In the genomic region with DNA sequence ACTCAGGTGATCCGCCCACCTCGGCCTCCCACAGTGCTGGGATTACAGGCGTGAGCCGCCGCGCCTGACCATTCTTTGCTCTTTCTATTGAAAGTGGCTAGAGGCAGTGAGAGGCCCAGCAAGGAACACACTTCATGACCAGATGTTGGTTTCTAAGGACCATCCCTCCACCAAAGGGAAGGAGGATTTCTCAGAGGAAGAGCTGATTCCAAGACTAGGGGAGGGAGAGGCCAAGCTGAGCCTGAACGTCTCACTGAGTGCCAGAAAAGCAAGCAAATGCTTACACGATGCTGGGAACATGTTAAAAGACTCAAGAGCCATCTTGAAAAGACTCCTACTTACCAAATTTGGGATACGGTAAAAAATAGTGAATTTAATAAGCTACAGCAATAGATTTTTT, we compare ENCODE assay signal across 26 cellular contexts.
DNase-seq lines count a peak whose midpoint lies in the region; ATAC-seq and TF ChIP-seq lines count a peak whose summit lies in the region.
"Had no signal": no experiment of that assay in that cellular context is flagged by ENCODE, and none has a peak within 500 bp of the region (broad histone marks: within the 10 kb centered on the region; RNA-seq: fewer than 3 reads in every experiment).

No MANE protein-coding gene starts in this region.

- intact Hi-C loops in left ventricle myocardium superior (cut with micrococcal nuclease) = no loop called here

- no peaks in the 10 kb centered on the region for H3K27me3 Mint-ChIP-seq in chondrocyte (ENCODE audit: low read depth)

- DNase-seq in chondrocyte (ENCODE audit: low spot score) (no peak), left ventricle myocardium superior (no peak), T-helper 2 cell (no peak), DMS53 treated with DMSO at 0.1 percent for 48 hours (lab: John Stamatoyannopoulos, UW; ENCODE audit: unreplicated experiment) (no peak)
- DNase-seq: activated CD4-positive, alpha-beta T cell treated with anti-CD3 and anti-CD28 coated beads for 4 hours; activated CD8-positive, alpha-beta memory T cell treated with anti-CD3 and anti-CD28 coated beads for 24 hours; activated effector memory CD4-positive, alpha-beta T cell treated with Interleukin-2 at 50 U/mL for 16 hours; aorta; caudate nucleus; DMS79 treated with DMSO at 0.1 percent for 48 hours; GF-D8; Kasumi-1; MV-4-11; NCI-H1436 treated with DMSO at 0.1 percent for 48 hours; NCI-H2107; NCI-H446; posterior cingulate gyrus; tibial artery had no signal

- H3K9me3 Mint-ChIP-seq in chondrocyte (ENCODE audit: low read depth) = no peaks in the 10 kb centered on the region
- H3K9me3 Mint-ChIP-seq: dendritic cell treated with granulocyte-macrophage colony-stimulating factor and Interleukin-4, amounts not matched to agents 40 ng/mL and 50 ng/mL, for 4 days; T-helper 2 cell treated with Interferon-gamma antibody and Interleukin-4, amounts not matched to agents 5 μg/mL and 100 μg/mL, for 36 hours had no signal

- H3K4me3 ChIP-seq in BLaER1 treated with 17β-estradiol and CSF1 and Interleukin-3, amounts not matched to agents 10 nM and 100 nM = no peak overlapping the region
- no peak overlapping the region for H3K4me3 ChIP-seq in rectal smooth muscle tissue (ENCODE audit: low read length)
- H3K4me3 ChIP-seq: tibial artery had no signal

- peak overlapping the region; percentile 22 for H3K27ac Mint-ChIP-seq in chondrocyte (ENCODE audit: unreplicated experiment)
- H3K27ac Mint-ChIP-seq: activated naive CD8-positive, alpha-beta T cell; B cell; dendritic cell treated with granulocyte-macrophage colony-stimulating factor and Interleukin-4, amounts not matched to agents 40 ng/mL and 50 ng/mL, for 4 days; T-helper 2 cell treated with Interferon-gamma antibody and Interleukin-4, amounts not matched to agents 5 μg/mL and 100 μg/mL, for 36 hours had no signal

- H3K4me3 Mint-ChIP-seq in chondrocyte (ENCODE audit: unreplicated experiment) = no peak overlapping the region
- H3K4me3 Mint-ChIP-seq: activated naive CD8-positive, alpha-beta T cell; B cell; dendritic cell treated with granulocyte-macrophage colony-stimulating factor and Interleukin-4, amounts not matched to agents 40 ng/mL and 50 ng/mL, for 4 days; T-helper 2 cell treated with Interferon-gamma antibody and Interleukin-4, amounts not matched to agents 5 μg/mL and 100 μg/mL, for 36 hours had no signal

- H3K9ac ChIP-seq in BLaER1 treated with 17β-estradiol and CSF1 and Interleukin-3, amounts not matched to agents 10 nM and 100 nM = peak overlapping the region in 5 of 11 experiments; percentile 78 to 88 (median 83); a peak in 11 of 22 replicates
- no peak overlapping the region for H3K9ac ChIP-seq in rectal smooth muscle tissue (ENCODE audit: low read length)

- peaks cover 0 to 16% (median 0%) of the 10 kb centered on the region in 11 experiments; a peak in 4 of 22 replicates for H3K36me3 ChIP-seq in BLaER1 treated with 17β-estradiol and CSF1 and Interleukin-3, amounts not matched to agents 10 nM and 100 nM
- H3K36me3 ChIP-seq in rectal smooth muscle tissue (ENCODE audit: control insufficient read depth, insufficient read depth, low read length) = no peaks in the 10 kb centered on the region
- H3K36me3 ChIP-seq: tibial artery had no signal

- H3K27me3 ChIP-seq in BLaER1 treated with 17β-estradiol and CSF1 and Interleukin-3, amounts not matched to agents 10 nM and 100 nM = no peaks in the 10 kb centered on the region
- no peaks in the 10 kb centered on the region for H3K27me3 ChIP-seq in rectal smooth muscle tissue (ENCODE audit: control insufficient read depth, insufficient read depth, low read length)
- H3K27me3 ChIP-seq: tibial artery had no signal

- peaks cover 59 to 100% (median 98%) of the 10 kb centered on the region in 10 experiments for H3K4me1 ChIP-seq in BLaER1 treated with 17β-estradiol and CSF1 and Interleukin-3, amounts not matched to agents 10 nM and 100 nM
- peaks cover 31% of the 10 kb centered on the region for H3K4me1 ChIP-seq in rectal smooth muscle tissue (ENCODE audit: control insufficient read depth, insufficient read depth, low read length)

- H3K9me3 ChIP-seq in BLaER1 treated with 17β-estradiol and CSF1 and Interleukin-3, amounts not matched to agents 10 nM and 100 nM (replicated peaks in 1 of 11) = no peaks in the 10 kb centered on the region; a peak in 2 of 22 replicates
- H3K9me3 ChIP-seq: tibial artery had no signal

- peak; percentile 84 for ATAC-seq in left ventricle myocardium superior
- no peak for ATAC-seq in GM21737 (IDR thresholded peaks at IDR 0.05; ENCODE audit: unreplicated experiment)
- ATAC-seq in GM21360 (IDR thresholded peaks at IDR 0.05; ENCODE audit: unreplicated experiment) = no peak

- peak overlapping the region in 8 of 11 experiments; percentile 48 to 97 (median 92); a peak in 16 of 22 replicates for H3K27ac ChIP-seq in BLaER1 treated with 17β-estradiol and CSF1 and Interleukin-3, amounts not matched to agents 10 nM and 100 nM
- peak overlapping the region; percentile 63 for H3K27ac ChIP-seq in rectal smooth muscle tissue (ENCODE audit: low read depth, low read length)
- H3K27ac ChIP-seq: tibial artery had no signal

- H3K36me3 Mint-ChIP-seq in chondrocyte (ENCODE audit: low read depth) = peaks cover 5% of the 10 kb centered on the region
- H3K36me3 Mint-ChIP-seq: activated naive CD8-positive, alpha-beta T cell had no signal

- TF ChIP-seq CTCF in chondrocyte (IDR thresholded peaks at IDR 0.05) = no peak

- H4K20me1 ChIP-seq in BLaER1 treated with 17β-estradiol and CSF1 and Interleukin-3, amounts not matched to agents 10 nM and 100 nM = no peaks in the 10 kb centered on the region

- H3K4me1 Mint-ChIP-seq in chondrocyte (ENCODE audit: low read depth) = peaks cover 44% of the 10 kb centered on the region
- H3K4me1 Mint-ChIP-seq: B cell had no signal

- H3K4me2 ChIP-seq in BLaER1 treated with 17β-estradiol and CSF1 and Interleukin-3, amounts not matched to agents 10 nM and 100 nM = peak overlapping the region in 9 of 11 experiments; percentile 33 to 98 (median 92); a peak in 16 of 22 replicates
